ENCODE assay signal across 1 cellular context in the genomic region with DNA sequence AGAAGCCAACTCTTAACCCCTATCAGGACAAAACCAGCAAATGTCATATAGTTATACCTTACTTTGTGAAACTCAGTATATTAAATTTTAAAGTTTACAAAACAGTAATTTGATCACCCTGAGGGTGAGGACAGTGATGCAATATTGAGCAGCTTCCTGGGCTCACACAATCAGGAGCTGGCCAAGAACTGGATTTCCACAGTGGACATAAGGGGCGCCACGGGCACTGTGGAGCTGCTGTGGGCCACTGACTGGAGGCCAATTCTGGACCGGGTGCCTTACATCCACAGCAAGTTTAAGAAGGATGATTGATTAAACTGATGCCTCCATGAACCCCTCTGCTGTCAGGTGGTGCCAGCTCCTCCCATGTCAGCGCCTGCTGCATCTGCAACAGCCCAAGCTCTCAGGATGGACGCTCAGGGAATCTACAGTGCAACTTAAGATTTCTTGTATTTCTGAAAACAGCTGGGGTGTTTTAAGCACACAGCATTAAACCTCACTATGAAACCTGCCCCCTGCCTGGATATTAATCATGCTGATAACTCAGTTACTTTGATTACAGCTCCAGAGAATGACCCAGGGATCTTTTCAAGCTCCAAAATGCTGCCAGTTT.
TF ChIP-seq lines count a peak whose summit lies in the region.

No MANE protein-coding gene starts in this region.

TF ChIP-seq in IMR-90, 13 proteins besides CTCF, POLR2A, EP300 and RAD21:
- TF ChIP-seq, protein P1, sequence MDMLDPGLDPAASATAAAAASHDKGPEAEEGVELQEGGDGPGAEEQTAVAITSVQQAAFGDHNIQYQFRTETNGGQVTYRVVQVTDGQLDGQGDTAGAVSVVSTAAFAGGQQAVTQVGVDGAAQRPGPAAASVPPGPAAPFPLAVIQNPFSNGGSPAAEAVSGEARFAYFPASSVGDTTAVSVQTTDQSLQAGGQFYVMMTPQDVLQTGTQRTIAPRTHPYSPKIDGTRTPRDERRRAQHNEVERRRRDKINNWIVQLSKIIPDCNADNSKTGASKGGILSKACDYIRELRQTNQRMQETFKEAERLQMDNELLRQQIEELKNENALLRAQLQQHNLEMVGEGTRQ (IDR thresholded peaks at IDR 0.05; ENCODE audit: low read depth, low read length), result no peak
- peak; percentile 94 for TF ChIP-seq CEBPB (IDR thresholded peaks at IDR 0.05; ENCODE audit: low read depth, low read length)
